In genomic region chr10:110872145-110872983, GRCh38 we compare ENCODE assay signal across 8 cellular contexts. TPM values are rescaled to one million over a fixed set of nuclear protein-coding genes. Genes with fewer than 3 reads are reported as not detected.
DNase-seq lines count a peak whose midpoint lies in the region; ATAC-seq and TF ChIP-seq lines count a peak whose summit lies in the region.

No MANE protein-coding gene starts in this region.

- H3K4me1 ChIP-seq in CD8-positive, alpha-beta memory T cell (ENCODE audit: insufficient read depth, low read length): peaks cover 72% of the 10 kb centered on the region
- peaks cover 25% of the 10 kb centered on the region for H3K4me1 ChIP-seq in HUES6 (ENCODE audit: control insufficient read depth, insufficient read depth, low read length)

- peaks cover 0 to 1% of the 10 kb centered on the region in 2 donors for H3K27me3 Mint-ChIP-seq in CD8-positive, alpha-beta memory T cell
- no peaks in the 10 kb centered on the region for H3K27me3 Mint-ChIP-seq in natural killer cell (ENCODE audit: low read depth in 2 of 2)
- no peaks in the 10 kb centered on the region for H3K27me3 Mint-ChIP-seq in stimulated activated naive CD8-positive, alpha-beta T cell treated with anti-CD3 and anti-CD28 coated beads, Interleukin-15, amount 100 ng/mL, for 72 hours

- H3K27me3 ChIP-seq in CD8-positive, alpha-beta memory T cell (ENCODE audit: insufficient read depth, low read length, poor library complexity, severe bottlenecking): no peaks in the 10 kb centered on the region
- H3K27me3 ChIP-seq in HUES6 (ENCODE audit: control insufficient read depth, insufficient read depth, low read length): no peaks in the 10 kb centered on the region

- POLR2A ChIA-PET in CD8-positive, alpha-beta memory T cell (lab: Charles Lee): interaction anchor here (0.6 to 2.8 kb wide), 17 partner anchors 8 to 662 kb away, joined by 3 to 54 read pairs (median 4); partner anchors contain the start of genes BBIP1 and SHOC2

- DNase-seq in CD8-positive, alpha-beta memory T cell: peak; percentile 77 to 94 (median 89)
- peak; percentile 66 for DNase-seq in RPMI7951 (ENCODE audit: low read depth)
- peak; percentile 46 to 71 for DNase-seq in activated T-helper 1 cell treated with anti-CD3 and anti-CD28 coated beads, Interleukin-2, amount 50 U/mL, for 16 hours (ENCODE audit: low read depth in 1 of 2, low spot score in 1 of 2)
- peak; percentile 87 for DNase-seq in fibroblast of peridontal ligament (ENCODE audit: extremely low read depth)
- DNase-seq in natural killer cell: peak; percentile 69
- peak; percentile 86 to 91 for DNase-seq in stimulated activated naive CD8-positive, alpha-beta T cell treated with anti-CD3 and anti-CD28 coated beads, Interleukin-15, amount 100 ng/mL, for 72 hours

- peaks cover 4 to 44% (median 6%) of the 10 kb centered on the region in 3 donors for H3K36me3 Mint-ChIP-seq in CD8-positive, alpha-beta memory T cell
- no peaks in the 10 kb centered on the region for H3K36me3 Mint-ChIP-seq in natural killer cell

- peak overlapping the region; percentile 97 to 98 (median 98) for H3K27ac Mint-ChIP-seq in CD8-positive, alpha-beta memory T cell
- peak overlapping the region; percentile 96 to 98 for H3K27ac Mint-ChIP-seq in natural killer cell
- H3K27ac Mint-ChIP-seq in stimulated activated naive CD8-positive, alpha-beta T cell treated with anti-CD3 and anti-CD28 coated beads, Interleukin-15, amount 100 ng/mL, for 72 hours: peak overlapping the region; percentile 98 to 100

- no peaks in the 10 kb centered on the region for H3K9me3 ChIP-seq in CD8-positive, alpha-beta memory T cell (ENCODE audit: low read length)
- H3K9me3 ChIP-seq in HUES6 (ENCODE audit: control insufficient read depth, insufficient read depth, low read depth, low read length): no peaks in the 10 kb centered on the region

- peak; percentile 29 for ATAC-seq in GM21367 (IDR thresholded peaks at IDR 0.05; ENCODE audit: unreplicated experiment)
- peak; percentile 66 to 83 (median 73) for ATAC-seq in natural killer cell
- ATAC-seq in stimulated activated naive CD8-positive, alpha-beta T cell treated with anti-CD3 and anti-CD28 coated beads, Interleukin-15, amount 100 ng/mL, for 72 hours: peak; percentile 83

- CTCF ChIA-PET in CD8-positive, alpha-beta memory T cell (lab: Charles Lee): interaction anchor here (0.6 to 2.3 kb wide), 17 partner anchors 11 to 98 kb away, joined by 3 to 20 read pairs (median 4); partner anchors contain the start of gene BBIP1

- H3K9me3 Mint-ChIP-seq in CD8-positive, alpha-beta memory T cell: no peaks in the 10 kb centered on the region
- no peaks in the 10 kb centered on the region for H3K9me3 Mint-ChIP-seq in natural killer cell
- H3K9me3 Mint-ChIP-seq in stimulated activated naive CD8-positive, alpha-beta T cell treated with anti-CD3 and anti-CD28 coated beads, Interleukin-15, amount 100 ng/mL, for 72 hours: no peaks in the 10 kb centered on the region

- H3K9ac ChIP-seq in HUES6 (ENCODE audit: low read length): peak overlapping the region; percentile 66

- intact Hi-C loops in natural killer cell (cut with micrococcal nuclease): loop anchor here (1.0 to 2.0 kb wide), 3 partner anchors 20 to 47 kb away; partner anchors contain the start of genes BBIP1 and SHOC2

- TF ChIP-seq CTCF in natural killer cell (IDR thresholded peaks at IDR 0.05): no peak

- no peaks in the 10 kb centered on the region for H3K36me3 ChIP-seq in CD8-positive, alpha-beta memory T cell (ENCODE audit: insufficient read depth, low read length)
- peaks cover 2% of the 10 kb centered on the region; the same call in 1 of the 2 replicates for H3K36me3 ChIP-seq in HUES6 (ENCODE audit: control insufficient read depth, insufficient read depth, low read length)

- H3K4me1 Mint-ChIP-seq in CD8-positive, alpha-beta memory T cell: peaks cover 64 to 75% (median 67%) of the 10 kb centered on the region in 3 donors
- H3K4me1 Mint-ChIP-seq in natural killer cell: peaks cover 50 to 69% of the 10 kb centered on the region in 2 donors
- H3K4me1 Mint-ChIP-seq in stimulated activated naive CD8-positive, alpha-beta T cell treated with anti-CD3 and anti-CD28 coated beads, Interleukin-15, amount 100 ng/mL, for 72 hours: peaks cover 54% of the 10 kb centered on the region

- H3K4me3 ChIP-seq in CD8-positive, alpha-beta memory T cell (ENCODE audit: low read length): peak overlapping the region; percentile 68
- peak overlapping the region; percentile 66 for H3K4me3 ChIP-seq in HUES6 (ENCODE audit: low read depth, low read length)

- H3K4me3 Mint-ChIP-seq in CD8-positive, alpha-beta memory T cell: peak overlapping the region; percentile 90 to 100 (median 95)
- peak overlapping the region; percentile 96 for H3K4me3 Mint-ChIP-seq in natural killer cell
- peak overlapping the region; percentile 83 to 93 for H3K4me3 Mint-ChIP-seq in stimulated activated naive CD8-positive, alpha-beta T cell treated with anti-CD3 and anti-CD28 coated beads, Interleukin-15, amount 100 ng/mL, for 72 hours

- H3K27ac ChIP-seq in CD8-positive, alpha-beta memory T cell (ENCODE audit: low read depth, low read length): peak overlapping the region; percentile 77
- peak overlapping the region; percentile 66; the same call in 1 of the 2 replicates for H3K27ac ChIP-seq in HUES6 (ENCODE audit: low read depth, low read length)

RNA-seq across cellular contexts. Expression of gene PDCD4, which starts 0.6 kb away (rescaled TPM):
- total RNA-seq in CD8-positive, alpha-beta memory T cell: 10 to 100 TPM; 88.4 to 96.1 TPM
- polyA plus RNA-seq in CD8-positive, alpha-beta memory T cell: 540 TPM
- 15.5 and 16.3 TPM in 2 replicates for total RNA-seq in RPMI7951 (2014; rRNA removed; shearing (Covaris generic))
- total RNA-seq in natural killer cell: 100 to 1,000 TPM; 199 to 241 (median 222) TPM

RNA-seq across cellular contexts. Expression of gene BBIP1, which starts 46.6 kb away (rescaled TPM):
- 10 to 100 TPM; 36.4 to 41.1 TPM for total RNA-seq in CD8-positive, alpha-beta memory T cell
- 34.9 TPM for polyA plus RNA-seq in CD8-positive, alpha-beta memory T cell
- 32.5 and 37.7 TPM in 2 replicates for total RNA-seq in RPMI7951 (2014; rRNA removed; shearing (Covaris generic))
- total RNA-seq in natural killer cell: 10 to 100 TPM; 27.2 to 58.6 (median 27.7) TPM

RNA-seq across cellular contexts. Expression of gene SHOC2, which starts 47.0 kb away (rescaled TPM):
- total RNA-seq in CD8-positive, alpha-beta memory T cell: 10 to 100 TPM; 57.4 to 63.1 TPM
- 57.5 TPM for polyA plus RNA-seq in CD8-positive, alpha-beta memory T cell
- total RNA-seq in RPMI7951 (2014; rRNA removed; shearing (Covaris generic)): 27.3 and 35.3 TPM in 2 replicates
- 10 to 100 TPM; 81.8 to 87.6 (median 85.7) TPM for total RNA-seq in natural killer cell

Comparison
In these comparisons a context has a peak if more than half of its experiments do, and no peak if none do; other contexts are left out.
1. Peak in every context shown above with its lines: DNase-seq, ATAC-seq, H3K4me3 ChIP-seq and H3K27ac ChIP-seq.
2. ATAC-seq: peak in every context shown above with its lines; median percentile 83 in stimulated activated naive CD8-positive, alpha-beta T cell treated with anti-CD3 and anti-CD28 coated beads, Interleukin-15, amount 100 ng/mL, for 72 hours; 73 in natural killer cell; 29 in GM21367.